26 cellular contexts compared by ENCODE assay signal in the genomic region with DNA sequence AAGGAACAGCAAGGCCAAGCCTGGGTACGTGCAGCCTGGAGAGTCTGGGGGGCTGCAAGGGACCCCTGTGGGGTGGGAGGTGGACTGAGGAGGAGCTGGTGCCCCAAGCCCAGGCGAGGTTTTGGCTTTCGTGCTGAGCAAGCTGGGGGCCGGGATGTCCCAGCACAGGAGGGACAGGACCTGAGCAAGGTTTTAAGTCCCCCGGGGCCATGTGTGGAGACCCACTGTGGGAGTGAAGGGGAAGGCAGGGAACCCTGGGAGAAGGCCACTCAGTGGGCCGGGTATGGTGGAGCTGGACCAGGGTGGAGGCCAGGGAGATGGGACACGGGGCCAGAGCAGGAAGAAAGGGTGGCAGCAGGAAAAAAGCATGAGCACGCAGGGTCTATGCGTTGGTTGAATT.
"Had no signal": no experiment of that assay in that cellular context is flagged by ENCODE, and none has a peak within 500 bp of the region (broad histone marks: within the 10 kb centered on the region; RNA-seq: fewer than 3 reads in every experiment).

No MANE protein-coding gene starts in this region.

- ATAC-seq: activated CD4-positive, CD25-positive, alpha-beta regulatory T cell treated with anti-CD3 and anti-CD28 coated beads, Interleukin-2, amount 50 U/mL, for 24 hours; activated CD8-positive, alpha-beta T cell treated with anti-CD3 and anti-CD28 coated beads for 36 hours; activated T-cell treated with anti-CD3 and anti-CD28 coated beads, Interleukin-2, amount 50 U/mL, for 4 hours; activated T-helper 17 cell treated with anti-CD3 and anti-CD28 coated beads, Interleukin-2, amount 50 U/mL, for 72 hours; body of pancreas; effector memory CD8-positive, alpha-beta T cell; gastroesophageal sphincter had no signal

- H3K36me3 Mint-ChIP-seq: activated naive CD8-positive, alpha-beta T cell had no signal

- H3K9me3 Mint-ChIP-seq: activated B cell treated with CpG ODN at 0.5 μM for 24 hours; activated CD8-positive, alpha-beta T cell treated with anti-CD3 and anti-CD28 coated beads for 36 hours; activated T-cell treated with anti-CD3 and anti-CD28 coated beads, Interleukin-2, amount 50 U/mL, for 4 hours; activated T-helper 17 cell treated with anti-CD3 and anti-CD28 coated beads, Interleukin-2, amount 50 U/mL, for 72 hours; effector memory CD8-positive, alpha-beta T cell had no signal

- H3K4me3 ChIP-seq: body of pancreas, esophagus squamous epithelium, gastroesophageal sphincter had no signal

- H3K9me3 ChIP-seq: body of pancreas, esophagus squamous epithelium, gastroesophageal sphincter had no signal

- H3K27ac Mint-ChIP-seq: activated B cell treated with CpG ODN at 0.5 μM for 24 hours; activated CD8-positive, alpha-beta T cell treated with anti-CD3 and anti-CD28 coated beads for 36 hours; activated naive CD8-positive, alpha-beta T cell; activated T-helper 17 cell treated with anti-CD3 and anti-CD28 coated beads, Interleukin-2, amount 50 U/mL, for 72 hours; effector memory CD8-positive, alpha-beta T cell had no signal

- H3K4me1 Mint-ChIP-seq: activated B cell treated with CpG ODN at 0.5 μM for 24 hours; activated T-helper 17 cell treated with anti-CD3 and anti-CD28 coated beads, Interleukin-2, amount 50 U/mL, for 72 hours had no signal

- DNase-seq: activated B cell treated with CpG ODN at 0.5 μM for 24 hours; activated CD4-positive, alpha-beta T cell treated with anti-CD3 and anti-CD28 coated beads for 48 hours; activated CD4-positive, alpha-beta T cell treated with anti-CD3 and anti-CD28 coated beads, Interleukin-2, amount 50 U/mL, for 1 hour; activated CD4-positive, alpha-beta T cell treated with anti-CD3 and anti-CD28 coated beads, Interleukin-2, amount 50 U/mL, for 48 hours; activated CD8-positive, alpha-beta memory T cell treated with anti-CD3 and anti-CD28 coated beads for 24 hours; activated CD8-positive, alpha-beta T cell treated with anti-CD3 and anti-CD28 coated beads for 36 hours; activated effector memory CD4-positive, alpha-beta T cell treated with Interleukin-2 at 50 U/mL for 16 hours; activated gamma-delta T cell treated with Interleukin-2 at 50 U/mL for 16 hours; activated naive CD4-positive, alpha-beta T cell treated with anti-CD3 and anti-CD28 coated beads, Interleukin-2, amount 50 U/mL, for 16 hours; activated naive CD4-positive, alpha-beta T cell treated with Interleukin-2 at 50 U/mL for 16 hours; activated T-cell treated with anti-CD3 and anti-CD28 coated beads, Interleukin-2, amount 50 U/mL, for 4 hours; amniotic stem cell; anterior cingulate cortex; body of pancreas; cortex of kidney; dermis blood vessel endothelial cell; effector CD4-positive, alpha-beta T cell; effector memory CD8-positive, alpha-beta T cell; erythroblast; esophagus squamous epithelium; foreskin melanocyte; T-helper 2 cell had no signal

- H3K4me3 Mint-ChIP-seq: activated B cell treated with CpG ODN at 0.5 μM for 24 hours; activated CD8-positive, alpha-beta T cell treated with anti-CD3 and anti-CD28 coated beads for 36 hours; activated naive CD8-positive, alpha-beta T cell; activated T-cell treated with anti-CD3 and anti-CD28 coated beads, Interleukin-2, amount 50 U/mL, for 4 hours; activated T-helper 17 cell treated with anti-CD3 and anti-CD28 coated beads, Interleukin-2, amount 50 U/mL, for 72 hours; effector memory CD8-positive, alpha-beta T cell had no signal

- H3K36me3 ChIP-seq: esophagus squamous epithelium, gastroesophageal sphincter had no signal

- H3K4me1 ChIP-seq: body of pancreas, gastroesophageal sphincter had no signal

- H3K27me3 Mint-ChIP-seq: activated B cell treated with CpG ODN at 0.5 μM for 24 hours; activated naive CD8-positive, alpha-beta T cell had no signal

- H3K27ac ChIP-seq: body of pancreas, esophagus squamous epithelium, gastroesophageal sphincter had no signal

- H3K27me3 ChIP-seq: body of pancreas, gastroesophageal sphincter had no signal
